Comparison of ENCODE assay signal across 15 cellular contexts in genomic region chr21:23017989-23018388, GRCh38.
A peak's percentile ranks its signal among the peaks of the same experiment; 100 is the strongest.
DNase-seq lines count a peak whose midpoint lies in the region; ATAC-seq and TF ChIP-seq lines count a peak whose summit lies in the region.
"Had no signal": no experiment of that assay in that cellular context is flagged by ENCODE, and none has a peak within 500 bp of the region (broad histone marks: within the 10 kb centered on the region; RNA-seq: fewer than 3 reads in every experiment).

No MANE protein-coding gene starts in this region.

- no peak overlapping the region for H2AFZ ChIP-seq in PC-3 (ENCODE audit: low read length)

- H3K4me3 ChIP-seq in PC-3 (ENCODE audit: low read length) = no peak overlapping the region
- H3K4me3 ChIP-seq: GM12878 had no signal

- H3K9me3 ChIP-seq in PC-3 (ENCODE audit: low read length) = 0 out of 2 replicates have a peak, but pooled peaks cover 3% of the 10 kb centered on the region
- H3K9me3 ChIP-seq: BE2C had no signal

- BruUV-seq in PC-3 (replicated peaks; lab: Mats Ljungman, UMichigan) = no TSS peak

- intact Hi-C loops in PC-3 (cut with micrococcal nuclease) = loop anchor here (2.0 to 10.0 kb wide), 5 partner anchors 76 to 443 kb away; no protein-coding TSS in a partner anchor

- no peak overlapping the region; the same call in 1 of the 2 replicates for H3K4me2 ChIP-seq in PC-3 (ENCODE audit: low read length)

- peak; percentile 79 for ATAC-seq in PC-3
- ATAC-seq: GM12878 had no signal

- no peaks in the 10 kb centered on the region for H3K9me2 ChIP-seq in PC-3 (replicated peaks; ENCODE audit: low read length)

- CTCF ChIA-PET in PC-3 (lab: Charles Lee) = interaction anchor here (0.5 to 1.4 kb wide), 7 partner anchors 18 to 443 kb away, joined by 3 to 8 read pairs (median 4); no protein-coding TSS in a partner anchor

- peak overlapping the region; percentile 89 for H3K27ac ChIP-seq in PC-3 (ENCODE audit: low read length)

- no peaks in the 10 kb centered on the region for H3K36me3 ChIP-seq in PC-3 (ENCODE audit: low read depth, low read length)
- H3K36me3 ChIP-seq: BE2C had no signal

- H3F3A ChIP-seq in PC-3 (ENCODE audit: low read length, unreplicated experiment) = no peaks in the 10 kb centered on the region

- H3K27me3 ChIP-seq in PC-3 (ENCODE audit: low read length) = no peaks in the 10 kb centered on the region
- H3K27me3 ChIP-seq: BE2C had no signal

- peak; percentile 27 for DNase-seq in HT1080 (ENCODE audit: low read depth)
- peak; percentile 59 for DNase-seq in PC-3
- DNase-seq in dermis blood vessel endothelial cell = peak; percentile 42
- DNase-seq in HK-2 (ENCODE audit: unreplicated experiment) = no peak
- DNase-seq in hepatic stellate cell (ENCODE audit: low spot score) = no peak
- no peak for DNase-seq in activated effector memory CD4-positive, alpha-beta T cell treated with anti-CD3 and anti-CD28 coated beads, Interleukin-2, amount 50 U/mL, for 16 hours
- DNase-seq: ACHN; BE2C; C1 segment of cervical spinal cord; CD4-positive, CD25-positive, alpha-beta regulatory T cell; DMS153; DMS79; GF-D8; H9 had no signal

- peak overlapping the region; percentile 77 for H3K9ac ChIP-seq in PC-3 (ENCODE audit: low read length)

- H3K79me2 ChIP-seq in PC-3 (ENCODE audit: low read length) = no peaks in the 10 kb centered on the region

- peaks cover 21% of the 10 kb centered on the region for H3K4me1 ChIP-seq in PC-3 (ENCODE audit: insufficient read depth, low read length)
- H3K4me1 ChIP-seq: BE2C had no signal

- H4K20me1 ChIP-seq in PC-3 (ENCODE audit: low read length) = no peaks in the 10 kb centered on the region

- POLR2A ChIA-PET in PC-3 (lab: Charles Lee; ENCODE audit: unreplicated experiment) = interaction anchor here (0.6 kb wide), 1 partner anchor 526 kb away, joined by 3 read pairs; no protein-coding TSS in a partner anchor

- TF ChIP-seq CTCF in PC-3 (conservative IDR thresholded peaks at IDR 0.05; ENCODE audit: low read depth, low read length) = no peak

Comparison
In these comparisons a context has a peak if more than half of its experiments do, and no peak if none do; other contexts are left out.
1. DNase-seq: peak in HT1080 (single experiment), PC-3 (single experiment) and dermis blood vessel endothelial cell (single experiment); none in HK-2 (single experiment), hepatic stellate cell (single experiment) and activated effector memory CD4-positive, alpha-beta T cell treated with anti-CD3 and anti-CD28 coated beads, Interleukin-2, amount 50 U/mL, for 16 hours (single experiment).